Comparison of ENCODE assay signal across 1 cellular context in the genomic region with DNA sequence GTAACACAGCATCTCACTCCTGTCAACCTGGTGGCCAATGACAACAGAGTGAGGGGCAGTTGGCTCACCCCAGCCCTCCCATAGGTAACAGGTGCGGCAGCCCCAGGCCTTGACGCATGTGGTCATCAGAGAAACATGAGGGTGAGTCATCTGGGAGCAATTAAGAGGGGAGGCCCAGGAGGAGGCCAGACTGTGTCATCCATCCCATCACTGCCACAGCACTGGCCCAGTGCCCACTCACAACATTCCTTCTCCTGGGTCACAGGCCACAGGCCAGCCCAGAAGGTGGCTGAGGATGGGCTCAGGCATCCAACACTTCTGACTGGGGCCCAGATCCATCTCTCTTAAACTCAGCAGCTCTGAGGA.
TF ChIP-seq lines count a peak whose summit lies in the region.

No MANE protein-coding gene starts in this region.

TF ChIP-seq in HEK293, 187 proteins besides CTCF, POLR2A, EP300 and RAD21 (continued from another document and continues in another):
- TF ChIP-seq, protein P1, sequence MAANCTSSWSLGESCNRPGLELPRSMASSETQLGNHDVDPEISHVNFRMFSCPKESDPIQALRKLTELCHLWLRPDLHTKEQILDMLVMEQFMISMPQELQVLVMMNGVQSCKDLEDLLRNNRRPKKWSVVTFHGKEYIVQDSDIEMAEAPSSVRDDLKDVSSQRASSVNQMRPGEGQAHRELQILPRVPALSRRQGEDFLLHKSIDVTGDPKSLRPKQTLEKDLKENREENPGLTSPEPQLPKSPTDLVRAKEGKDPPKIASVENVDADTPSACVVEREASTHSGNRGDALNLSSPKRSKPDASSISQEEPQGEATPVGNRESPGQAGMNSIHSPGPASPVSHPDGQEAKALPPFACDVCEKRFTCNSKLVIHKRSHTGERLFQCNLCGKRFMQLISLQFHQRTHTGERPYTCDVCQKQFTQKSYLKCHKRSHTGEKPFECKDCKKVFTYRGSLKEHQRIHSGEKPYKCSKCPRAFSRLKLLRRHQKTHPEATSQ (tag by site-specific recombination; IDR thresholded peaks at IDR 0.05), result no peak
- no peak; the same call in 1 of the 2 replicates for TF ChIP-seq ZNF24 (tag by site-specific recombination; IDR thresholded peaks at IDR 0.05)
- TF ChIP-seq, protein P2, sequence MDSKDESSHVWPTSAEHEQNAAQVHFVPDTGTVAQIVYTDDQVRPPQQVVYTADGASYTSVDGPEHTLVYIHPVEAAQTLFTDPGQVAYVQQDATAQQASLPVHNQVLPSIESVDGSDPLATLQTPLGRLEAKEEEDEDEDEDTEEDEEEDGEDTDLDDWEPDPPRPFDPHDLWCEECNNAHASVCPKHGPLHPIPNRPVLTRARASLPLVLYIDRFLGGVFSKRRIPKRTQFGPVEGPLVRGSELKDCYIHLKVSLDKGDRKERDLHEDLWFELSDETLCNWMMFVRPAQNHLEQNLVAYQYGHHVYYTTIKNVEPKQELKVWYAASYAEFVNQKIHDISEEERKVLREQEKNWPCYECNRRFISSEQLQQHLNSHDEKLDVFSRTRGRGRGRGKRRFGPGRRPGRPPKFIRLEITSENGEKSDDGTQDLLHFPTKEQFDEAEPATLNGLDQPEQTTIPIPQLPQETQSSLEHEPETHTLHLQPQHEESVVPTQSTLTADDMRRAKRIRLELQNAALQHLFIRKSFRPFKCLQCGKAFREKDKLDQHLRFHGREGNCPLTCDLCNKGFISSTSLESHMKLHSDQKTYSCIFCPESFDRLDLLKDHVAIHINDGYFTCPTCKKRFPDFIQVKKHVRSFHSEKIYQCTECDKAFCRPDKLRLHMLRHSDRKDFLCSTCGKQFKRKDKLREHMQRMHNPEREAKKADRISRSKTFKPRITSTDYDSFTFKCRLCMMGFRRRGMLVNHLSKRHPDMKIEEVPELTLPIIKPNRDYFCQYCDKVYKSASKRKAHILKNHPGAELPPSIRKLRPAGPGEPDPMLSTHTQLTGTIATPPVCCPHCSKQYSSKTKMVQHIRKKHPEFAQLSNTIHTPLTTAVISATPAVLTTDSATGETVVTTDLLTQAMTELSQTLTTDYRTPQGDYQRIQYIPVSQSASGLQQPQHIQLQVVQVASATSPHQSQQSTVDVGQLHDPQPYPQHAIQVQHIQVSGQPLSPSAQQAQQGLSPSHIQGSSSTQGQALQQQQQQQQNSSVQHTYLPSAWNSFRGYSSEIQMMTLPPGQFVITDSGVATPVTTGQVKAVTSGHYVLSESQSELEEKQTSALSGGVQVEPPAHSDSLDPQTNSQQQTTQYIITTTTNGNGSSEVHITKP (tag by site-specific recombination; IDR thresholded peaks at IDR 0.05), result peak; percentile 74
- TF ChIP-seq, protein P3, sequence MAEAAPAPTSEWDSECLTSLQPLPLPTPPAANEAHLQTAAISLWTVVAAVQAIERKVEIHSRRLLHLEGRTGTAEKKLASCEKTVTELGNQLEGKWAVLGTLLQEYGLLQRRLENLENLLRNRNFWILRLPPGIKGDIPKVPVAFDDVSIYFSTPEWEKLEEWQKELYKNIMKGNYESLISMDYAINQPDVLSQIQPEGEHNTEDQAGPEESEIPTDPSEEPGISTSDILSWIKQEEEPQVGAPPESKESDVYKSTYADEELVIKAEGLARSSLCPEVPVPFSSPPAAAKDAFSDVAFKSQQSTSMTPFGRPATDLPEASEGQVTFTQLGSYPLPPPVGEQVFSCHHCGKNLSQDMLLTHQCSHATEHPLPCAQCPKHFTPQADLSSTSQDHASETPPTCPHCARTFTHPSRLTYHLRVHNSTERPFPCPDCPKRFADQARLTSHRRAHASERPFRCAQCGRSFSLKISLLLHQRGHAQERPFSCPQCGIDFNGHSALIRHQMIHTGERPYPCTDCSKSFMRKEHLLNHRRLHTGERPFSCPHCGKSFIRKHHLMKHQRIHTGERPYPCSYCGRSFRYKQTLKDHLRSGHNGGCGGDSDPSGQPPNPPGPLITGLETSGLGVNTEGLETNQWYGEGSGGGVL (tag by site-specific recombination; IDR thresholded peaks at IDR 0.05), result peak; percentile 56; the same call in 1 of the 2 replicates
- TF ChIP-seq ZNF433 (tag by site-specific recombination; IDR thresholded peaks at IDR 0.05; ENCODE audit: low read depth), result no peak
- no peak for TF ChIP-seq ZNF791 (tag by site-specific recombination; IDR thresholded peaks at IDR 0.05)
- TF ChIP-seq ZNF626 (tag by site-specific recombination; IDR thresholded peaks at IDR 0.05), result no peak
- TF ChIP-seq, protein P4, sequence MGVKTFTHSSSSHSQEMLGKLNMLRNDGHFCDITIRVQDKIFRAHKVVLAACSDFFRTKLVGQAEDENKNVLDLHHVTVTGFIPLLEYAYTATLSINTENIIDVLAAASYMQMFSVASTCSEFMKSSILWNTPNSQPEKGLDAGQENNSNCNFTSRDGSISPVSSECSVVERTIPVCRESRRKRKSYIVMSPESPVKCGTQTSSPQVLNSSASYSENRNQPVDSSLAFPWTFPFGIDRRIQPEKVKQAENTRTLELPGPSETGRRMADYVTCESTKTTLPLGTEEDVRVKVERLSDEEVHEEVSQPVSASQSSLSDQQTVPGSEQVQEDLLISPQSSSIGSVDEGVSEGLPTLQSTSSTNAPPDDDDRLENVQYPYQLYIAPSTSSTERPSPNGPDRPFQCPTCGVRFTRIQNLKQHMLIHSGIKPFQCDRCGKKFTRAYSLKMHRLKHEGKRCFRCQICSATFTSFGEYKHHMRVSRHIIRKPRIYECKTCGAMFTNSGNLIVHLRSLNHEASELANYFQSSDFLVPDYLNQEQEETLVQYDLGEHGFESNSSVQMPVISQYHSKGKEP (tag by site-specific recombination; IDR thresholded peaks at IDR 0.05), result no peak
- TF ChIP-seq ZNF76 (tag by site-specific recombination; IDR thresholded peaks at IDR 0.05; ENCODE audit: borderline replicate concordance, low read depth), result peak; percentile 45; the same call in 1 of the 2 replicates
- TF ChIP-seq ZNF777 (tag by site-specific recombination; IDR thresholded peaks at IDR 0.05; ENCODE audit: borderline replicate concordance), result no peak
- TF ChIP-seq GLIS2 (tag by site-specific recombination; IDR thresholded peaks at IDR 0.05), result peak; percentile 66
- TF ChIP-seq ZBTB20 (tag by site-specific recombination; IDR thresholded peaks at IDR 0.05), result no peak
- TF ChIP-seq, protein P5, sequence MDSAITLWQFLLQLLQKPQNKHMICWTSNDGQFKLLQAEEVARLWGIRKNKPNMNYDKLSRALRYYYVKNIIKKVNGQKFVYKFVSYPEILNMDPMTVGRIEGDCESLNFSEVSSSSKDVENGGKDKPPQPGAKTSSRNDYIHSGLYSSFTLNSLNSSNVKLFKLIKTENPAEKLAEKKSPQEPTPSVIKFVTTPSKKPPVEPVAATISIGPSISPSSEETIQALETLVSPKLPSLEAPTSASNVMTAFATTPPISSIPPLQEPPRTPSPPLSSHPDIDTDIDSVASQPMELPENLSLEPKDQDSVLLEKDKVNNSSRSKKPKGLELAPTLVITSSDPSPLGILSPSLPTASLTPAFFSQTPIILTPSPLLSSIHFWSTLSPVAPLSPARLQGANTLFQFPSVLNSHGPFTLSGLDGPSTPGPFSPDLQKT (IDR thresholded peaks at IDR 0.05; ENCODE audit: borderline replicate concordance, low read depth, low read length), result no peak
- no peak for TF ChIP-seq ZNF302 (tag by site-specific recombination; IDR thresholded peaks at IDR 0.05; ENCODE audit: low read depth)
- TF ChIP-seq TCF7L2 (IDR thresholded peaks at IDR 0.05; ENCODE audit: borderline replicate concordance, low read depth, low read length), result no peak
- no peak for TF ChIP-seq ZFP41 (tag by site-specific recombination; IDR thresholded peaks at IDR 0.05; ENCODE audit: borderline replicate concordance)
- TF ChIP-seq ZSCAN23 (tag by site-specific recombination; IDR thresholded peaks at IDR 0.05), result 0 out of 2 replicates have a peak, but pooled peaks have one; percentile 26
- TF ChIP-seq, protein P6, sequence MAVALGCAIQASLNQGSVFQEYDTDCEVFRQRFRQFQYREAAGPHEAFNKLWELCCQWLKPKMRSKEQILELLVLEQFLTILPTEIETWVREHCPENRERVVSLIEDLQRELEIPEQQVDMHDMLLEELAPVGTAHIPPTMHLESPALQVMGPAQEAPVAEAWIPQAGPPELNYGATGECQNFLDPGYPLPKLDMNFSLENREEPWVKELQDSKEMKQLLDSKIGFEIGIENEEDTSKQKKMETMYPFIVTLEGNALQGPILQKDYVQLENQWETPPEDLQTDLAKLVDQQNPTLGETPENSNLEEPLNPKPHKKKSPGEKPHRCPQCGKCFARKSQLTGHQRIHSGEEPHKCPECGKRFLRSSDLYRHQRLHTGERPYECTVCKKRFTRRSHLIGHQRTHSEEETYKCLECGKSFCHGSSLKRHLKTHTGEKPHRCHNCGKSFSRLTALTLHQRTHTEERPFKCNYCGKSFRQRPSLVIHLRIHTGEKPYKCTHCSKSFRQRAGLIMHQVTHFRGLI (tag by site-specific recombination; IDR thresholded peaks at IDR 0.05), result no peak
- no peak for TF ChIP-seq ZNF549 (tag by site-specific recombination; IDR thresholded peaks at IDR 0.05)
- TF ChIP-seq MEIS1 (CRISPR knock-in tag; IDR thresholded peaks at IDR 0.05; ENCODE audit: borderline replicate concordance), result no peak
- TF ChIP-seq ZBTB8A (tag by site-specific recombination; IDR thresholded peaks at IDR 0.05), result no peak
- TF ChIP-seq WT1 (tag by site-specific recombination; IDR thresholded peaks at IDR 0.05), result peak; percentile 66
- TF ChIP-seq ZNF19 (tag by site-specific recombination; IDR thresholded peaks at IDR 0.05; ENCODE audit: low read depth), result no peak
- no peak for TF ChIP-seq RBAK (tag by site-specific recombination; IDR thresholded peaks at IDR 0.05)
- TF ChIP-seq ZNF140 (tag by site-specific recombination; IDR thresholded peaks at IDR 0.05), result no peak
- no peak for TF ChIP-seq ZNF473 (tag by site-specific recombination; IDR thresholded peaks at IDR 0.05)
- TF ChIP-seq BCL11A (tag by site-specific recombination; IDR thresholded peaks at IDR 0.05; ENCODE audit: low read depth), result no peak
- no peak for TF ChIP-seq SALL2 (tag by site-specific recombination; IDR thresholded peaks at IDR 0.05; ENCODE audit: borderline replicate concordance)
- TF ChIP-seq, protein P7, sequence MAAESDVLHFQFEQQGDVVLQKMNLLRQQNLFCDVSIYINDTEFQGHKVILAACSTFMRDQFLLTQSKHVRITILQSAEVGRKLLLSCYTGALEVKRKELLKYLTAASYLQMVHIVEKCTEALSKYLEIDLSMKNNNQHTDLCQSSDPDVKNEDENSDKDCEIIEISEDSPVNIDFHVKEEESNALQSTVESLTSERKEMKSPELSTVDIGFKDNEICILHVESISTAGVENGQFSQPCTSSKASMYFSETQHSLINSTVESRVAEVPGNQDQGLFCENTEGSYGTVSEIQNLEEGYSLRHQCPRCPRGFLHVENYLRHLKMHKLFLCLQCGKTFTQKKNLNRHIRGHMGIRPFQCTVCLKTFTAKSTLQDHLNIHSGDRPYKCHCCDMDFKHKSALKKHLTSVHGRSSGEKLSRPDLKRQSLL (tag by site-specific recombination; IDR thresholded peaks at IDR 0.05), result no peak
- no peak for TF ChIP-seq ZNF501 (tag by site-specific recombination; IDR thresholded peaks at IDR 0.05)
- TF ChIP-seq ZFP3 (tag by site-specific recombination; IDR thresholded peaks at IDR 0.05; ENCODE audit: low read depth), result no peak
- peak; percentile 85 for TF ChIP-seq SP7 (tag by site-specific recombination; IDR thresholded peaks at IDR 0.05)
- peak; percentile 90 for TF ChIP-seq ZNF629 (tag by site-specific recombination; IDR thresholded peaks at IDR 0.05)
- no peak for TF ChIP-seq ZNF133 (tag by site-specific recombination; IDR thresholded peaks at IDR 0.05)
- TF ChIP-seq ZNF37A (tag by site-specific recombination; IDR thresholded peaks at IDR 0.05), result no peak
- TF ChIP-seq HOXA7 (CRISPR knock-in tag; IDR thresholded peaks at IDR 0.05; ENCODE audit: borderline replicate concordance), result no peak
- TF ChIP-seq ZNF324 (tag by site-specific recombination; IDR thresholded peaks at IDR 0.05), result no peak
- TF ChIP-seq ZNF2 (tag by site-specific recombination; IDR thresholded peaks at IDR 0.05), result no peak
- TF ChIP-seq SP2 (tag by site-specific recombination; IDR thresholded peaks at IDR 0.05), result no peak; the same call in 1 of the 2 replicates
- no peak for TF ChIP-seq ZNF561 (tag by site-specific recombination; IDR thresholded peaks at IDR 0.05; ENCODE audit: borderline replicate concordance)
- no peak for TF ChIP-seq ZNF664 (tag by site-specific recombination; IDR thresholded peaks at IDR 0.05)
- TF ChIP-seq IKZF3 (tag by site-specific recombination; IDR thresholded peaks at IDR 0.05), result no peak
- no peak for TF ChIP-seq ZNF175 (tag by site-specific recombination; IDR thresholded peaks at IDR 0.05)
- TF ChIP-seq, protein P8, sequence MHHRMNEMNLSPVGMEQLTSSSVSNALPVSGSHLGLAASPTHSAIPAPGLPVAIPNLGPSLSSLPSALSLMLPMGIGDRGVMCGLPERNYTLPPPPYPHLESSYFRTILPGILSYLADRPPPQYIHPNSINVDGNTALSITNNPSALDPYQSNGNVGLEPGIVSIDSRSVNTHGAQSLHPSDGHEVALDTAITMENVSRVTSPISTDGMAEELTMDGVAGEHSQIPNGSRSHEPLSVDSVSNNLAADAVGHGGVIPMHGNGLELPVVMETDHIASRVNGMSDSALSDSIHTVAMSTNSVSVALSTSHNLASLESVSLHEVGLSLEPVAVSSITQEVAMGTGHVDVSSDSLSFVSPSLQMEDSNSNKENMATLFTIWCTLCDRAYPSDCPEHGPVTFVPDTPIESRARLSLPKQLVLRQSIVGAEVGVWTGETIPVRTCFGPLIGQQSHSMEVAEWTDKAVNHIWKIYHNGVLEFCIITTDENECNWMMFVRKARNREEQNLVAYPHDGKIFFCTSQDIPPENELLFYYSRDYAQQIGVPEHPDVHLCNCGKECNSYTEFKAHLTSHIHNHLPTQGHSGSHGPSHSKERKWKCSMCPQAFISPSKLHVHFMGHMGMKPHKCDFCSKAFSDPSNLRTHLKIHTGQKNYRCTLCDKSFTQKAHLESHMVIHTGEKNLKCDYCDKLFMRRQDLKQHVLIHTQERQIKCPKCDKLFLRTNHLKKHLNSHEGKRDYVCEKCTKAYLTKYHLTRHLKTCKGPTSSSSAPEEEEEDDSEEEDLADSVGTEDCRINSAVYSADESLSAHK (tag by site-specific recombination; IDR thresholded peaks at IDR 0.05), result no peak
- TF ChIP-seq ZNF350 (tag by site-specific recombination; IDR thresholded peaks at IDR 0.05), result no peak
- TF ChIP-seq ZNF416 (tag by site-specific recombination; IDR thresholded peaks at IDR 0.05), result no peak
- no peak for TF ChIP-seq ZNF214 (tag by site-specific recombination; IDR thresholded peaks at IDR 0.05; ENCODE audit: borderline replicate concordance)
- TF ChIP-seq ZNF341 (tag by site-specific recombination; IDR thresholded peaks at IDR 0.05; ENCODE audit: low read depth), result no peak
